11 cellular contexts compared by ENCODE assay signal in genomic region chr1:151158751-151159251, GRCh38. TPM values are rescaled to one million over a fixed set of nuclear protein-coding genes. Genes with fewer than 3 reads are reported as not detected.
DNase-seq lines count a peak whose midpoint lies in the region; ATAC-seq and TF ChIP-seq lines count a peak whose summit lies in the region.
"Had no signal": no experiment of that assay in that cellular context is flagged by ENCODE, and none has a peak within 500 bp of the region (broad histone marks: within the 10 kb centered on the region; RNA-seq: fewer than 3 reads in every experiment).

No MANE protein-coding gene starts in this region.

- H3K4me3 Mint-ChIP-seq in activated naive CD4-positive, alpha-beta T cell treated with anti-CD3 and anti-CD28 coated beads for 36 hours: peak overlapping the region; percentile 97
- H3K4me3 Mint-ChIP-seq in WTC11: no peak overlapping the region
- H3K4me3 Mint-ChIP-seq in stimulated activated naive CD8-positive, alpha-beta T cell treated with anti-CD3 and anti-CD28 coated beads, Interleukin-15, amount 100 ng/mL, for 72 hours: peak overlapping the region; percentile 90 to 99

- CTCF ChIA-PET in activated naive CD4-positive, alpha-beta T cell treated with anti-CD3 and anti-CD28 coated beads for 36 hours (lab: Charles Lee): interaction anchor here (0.6 to 10.0 kb wide), 5 partner anchors 38 to 163 kb away, joined by 3 to 255 read pairs (median 4); no protein-coding TSS in a partner anchor
- CTCF ChIA-PET in WTC11 (lab: Charles Lee): interaction anchor here (1.0 to 6.9 kb wide), 6 partner anchors 16 to 87 kb away, joined by 3 to 167 read pairs (median 3); no protein-coding TSS in a partner anchor

- peak; percentile 47 for DNase-seq in activated naive CD4-positive, alpha-beta T cell treated with anti-CD3 and anti-CD28 coated beads for 36 hours
- DNase-seq in activated naive CD4-positive, alpha-beta T cell (lab: John Stamatoyannopoulos, UW): no peak
- DNase-seq in WTC11 (ENCODE audit: low spot score) (no peak), erythroblast (lab: John Stamatoyannopoulos, UW) (no peak), 8988T (no peak), NCI-H1436 (lab: John Stamatoyannopoulos, UW) (no peak)
- peak in 1 of 2 donors; percentile 46 for DNase-seq in stimulated activated naive CD8-positive, alpha-beta T cell treated with anti-CD3 and anti-CD28 coated beads, Interleukin-15, amount 100 ng/mL, for 72 hours
- DNase-seq: NCI-H748 treated with DMSO at 0.1 percent for 48 hours had no signal

- POLR2A ChIA-PET in WTC11 (lab: Charles Lee): no interaction called here

- H3K4me1 Mint-ChIP-seq in activated naive CD4-positive, alpha-beta T cell treated with anti-CD3 and anti-CD28 coated beads for 36 hours (ENCODE audit: low read depth): peaks cover 53% of the 10 kb centered on the region
- H3K4me1 Mint-ChIP-seq in WTC11: peaks cover 8% of the 10 kb centered on the region
- H3K4me1 Mint-ChIP-seq in stimulated activated naive CD8-positive, alpha-beta T cell treated with anti-CD3 and anti-CD28 coated beads, Interleukin-15, amount 100 ng/mL, for 72 hours: peaks cover 75% of the 10 kb centered on the region

- no peak for TF ChIP-seq CTCF in WTC11 (IDR thresholded peaks at IDR 0.05)

- peaks cover 29% of the 10 kb centered on the region for H3K36me3 Mint-ChIP-seq in activated naive CD4-positive, alpha-beta T cell treated with anti-CD3 and anti-CD28 coated beads for 36 hours (ENCODE audit: low read depth)
- peaks cover 24% of the 10 kb centered on the region for H3K36me3 Mint-ChIP-seq in WTC11

- intact Hi-C loops in activated naive CD4-positive, alpha-beta T cell treated with anti-CD3 and anti-CD28 coated beads for 36 hours (cut with micrococcal nuclease): loop anchor here (2.0 to 5.0 kb wide), 2 partner anchors 182 to 546 kb away; no protein-coding TSS in a partner anchor

- peak; percentile 22; the same call in 1 of the 2 replicates for ATAC-seq in WTC11
- ATAC-seq in stimulated activated naive CD8-positive, alpha-beta T cell treated with anti-CD3 and anti-CD28 coated beads, Interleukin-15, amount 100 ng/mL, for 72 hours: peak; percentile 29
- ATAC-seq in HG03442 (IDR thresholded peaks at IDR 0.05; ENCODE audit: unreplicated experiment): no peak

- no peaks in the 10 kb centered on the region for H3K9me3 Mint-ChIP-seq in activated naive CD4-positive, alpha-beta T cell treated with anti-CD3 and anti-CD28 coated beads for 36 hours
- no peaks in the 10 kb centered on the region for H3K9me3 Mint-ChIP-seq in WTC11
- no peaks in the 10 kb centered on the region for H3K9me3 Mint-ChIP-seq in stimulated activated naive CD8-positive, alpha-beta T cell treated with anti-CD3 and anti-CD28 coated beads, Interleukin-15, amount 100 ng/mL, for 72 hours

- H3K27ac Mint-ChIP-seq in activated naive CD4-positive, alpha-beta T cell treated with anti-CD3 and anti-CD28 coated beads for 36 hours: peak overlapping the region; percentile 98
- peak overlapping the region; percentile 54 for H3K27ac Mint-ChIP-seq in WTC11
- H3K27ac Mint-ChIP-seq in stimulated activated naive CD8-positive, alpha-beta T cell treated with anti-CD3 and anti-CD28 coated beads, Interleukin-15, amount 100 ng/mL, for 72 hours: peak overlapping the region; percentile 92 to 97

- no peaks in the 10 kb centered on the region for H3K27me3 Mint-ChIP-seq in activated naive CD4-positive, alpha-beta T cell treated with anti-CD3 and anti-CD28 coated beads for 36 hours (ENCODE audit: low read depth)
- H3K27me3 Mint-ChIP-seq in WTC11 (ENCODE audit: low read depth): no peaks in the 10 kb centered on the region
- no peaks in the 10 kb centered on the region for H3K27me3 Mint-ChIP-seq in stimulated activated naive CD8-positive, alpha-beta T cell treated with anti-CD3 and anti-CD28 coated beads, Interleukin-15, amount 100 ng/mL, for 72 hours

- peak; percentile 14 for TF ChIP-seq POLR2A in erythroblast (IDR thresholded peaks at IDR 0.05; ENCODE audit: low read length)

TF ChIP-seq in WTC11, 78 proteins besides CTCF, POLR2A, EP300 and RAD21:
- no peak for TF ChIP-seq ZNF396 (CRISPR knock-in tag; IDR thresholded peaks at IDR 0.05; ENCODE audit: borderline replicate concordance)
- TF ChIP-seq AFF4 (CRISPR knock-in tag; IDR thresholded peaks at IDR 0.05; ENCODE audit: borderline replicate concordance): no peak
- no peak for TF ChIP-seq IRF2 (CRISPR knock-in tag; IDR thresholded peaks at IDR 0.05; ENCODE audit: borderline replicate concordance, low read depth)
- no peak for TF ChIP-seq STAT6 (CRISPR knock-in tag; conservative IDR thresholded peaks at IDR 0.05; ENCODE audit: low read depth)
- no peak for TF ChIP-seq SP1 (CRISPR knock-in tag; conservative IDR thresholded peaks at IDR 0.05)
- peak; percentile 11; the same call in 1 of the 2 replicates for TF ChIP-seq USF2 (CRISPR knock-in tag; IDR thresholded peaks at IDR 0.05)
- no peak for TF ChIP-seq CDX4 (CRISPR knock-in tag; IDR thresholded peaks at IDR 0.05; ENCODE audit: borderline replicate concordance)

RNA-seq across cellular contexts. Expression of gene TNFAIP8L2, which starts 2.4 kb away (rescaled TPM):
- total RNA-seq in activated naive CD4-positive, alpha-beta T cell treated with anti-CD3 and anti-CD28 coated beads for 36 hours: 10 to 100 TPM in 1 of 2 experiments, 1 to 10 TPM in 1; 9.6 to 10.5 TPM
- 0.15 TPM in 1 of 3 replicates, not detected in the others for total RNA-seq in WTC11 (2021)
- total RNA-seq: M059J had no signal

RNA-seq across cellular contexts. Expression of gene LYSMD1, which starts 6.9 kb away (rescaled TPM):
- total RNA-seq in activated naive CD4-positive, alpha-beta T cell treated with anti-CD3 and anti-CD28 coated beads for 36 hours: 1 to 10 TPM; 4.5 to 4.8 TPM
- 6.3 to 7.8 TPM (median 6.9 TPM) in 3 replicates for total RNA-seq in WTC11 (2021)

RNA-seq across cellular contexts. Expression of gene SCNM1, which starts 7.1 kb away (rescaled TPM):
- total RNA-seq in activated naive CD4-positive, alpha-beta T cell treated with anti-CD3 and anti-CD28 coated beads for 36 hours: 10 to 100 TPM; 60.5 to 64.2 TPM
- total RNA-seq in WTC11 (2021): 35.3 to 45.3 TPM (median 35.8 TPM) in 3 replicates

RNA-seq across cellular contexts. Expression of gene SEMA6C, which starts 12.4 kb away (rescaled TPM):
- 1 to 10 TPM; 1.5 to 1.6 TPM for total RNA-seq in activated naive CD4-positive, alpha-beta T cell treated with anti-CD3 and anti-CD28 coated beads for 36 hours
- 16.3 to 21.0 TPM (median 18.1 TPM) in 3 replicates for total RNA-seq in WTC11 (2021)

RNA-seq across cellular contexts. Expression of gene TMOD4, which starts 17.0 kb away (rescaled TPM):
- total RNA-seq in activated naive CD4-positive, alpha-beta T cell treated with anti-CD3 and anti-CD28 coated beads for 36 hours: 1 to 10 TPM in 1 of 2 experiments, under 1 TPM in 1; 0.98 to 1.1 TPM
- total RNA-seq in WTC11 (2021): 0.66 to 0.82 TPM (median 0.79 TPM) in 3 replicates
- total RNA-seq: M059J, thoracic aorta had no signal
